In the genomic region with DNA sequence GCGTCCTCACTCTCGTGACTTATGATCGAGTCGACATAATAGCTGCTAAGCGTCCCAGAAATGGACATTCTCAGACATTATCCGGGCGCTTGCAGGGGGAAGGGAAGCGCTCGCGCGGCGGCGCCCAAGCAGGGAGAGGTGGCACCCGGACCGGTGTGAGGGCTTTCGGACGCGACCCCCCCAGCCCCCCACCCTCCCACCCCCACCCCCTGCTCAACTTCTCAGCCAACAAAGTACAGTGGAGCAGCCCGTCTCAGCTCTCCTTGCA, we compare ENCODE assay signal across 8 cellular contexts. TPM values are rescaled to one million over a fixed set of nuclear protein-coding genes. Genes with fewer than 3 reads are reported as not detected.
DNase-seq lines count a peak whose midpoint lies in the region; ATAC-seq and TF ChIP-seq lines count a peak whose summit lies in the region.

A gene (minus strand): TSS at position 157 of the 268 bp plus-strand sequence. CDS start 89 bp downstream, at position 68.

- H3K4me1 Mint-ChIP-seq in nephron progenitor cell = peaks cover 72% of the 10 kb centered on the region

- H3K79me2 ChIP-seq in Karpas-422 (ENCODE audit: low read length) = no peaks in the 10 kb centered on the region

- H3K36me3 Mint-ChIP-seq in nephron progenitor cell (ENCODE audit: low read depth) = peaks cover 56% of the 10 kb centered on the region

- H3K27me3 Mint-ChIP-seq in nephron progenitor cell (ENCODE audit: low read depth, poor library complexity) = peaks cover 20% of the 10 kb centered on the region

- no peaks in the 10 kb centered on the region for H3K9me2 ChIP-seq in Karpas-422 (replicated peaks; ENCODE audit: insufficient read depth, low read length)

- no peaks in the 10 kb centered on the region for H3K9me3 ChIP-seq in BLaER1
- no peaks in the 10 kb centered on the region for H3K9me3 ChIP-seq in Karpas-422 (ENCODE audit: low read length)

- peak within 1 kb of the TSS; percentile 78; the same call in 1 of the 2 replicates for H2AFZ ChIP-seq in Karpas-422 (ENCODE audit: low read length)

- H3K4me2 ChIP-seq in BLaER1 (peak within 1 kb of the TSS; percentile 46), Karpas-422 (ENCODE audit: low read depth, low read length, poor library complexity, severe bottlenecking) (peak within 1 kb of the TSS; percentile 60)

- DNase-seq in Karpas-422 = no peak
- DNase-seq in coronary artery (ENCODE audit: low spot score) = no peak
- DNase-seq in nephron progenitor cell = no peak
- DNase-seq in activated gamma-delta T cell (lab: John Stamatoyannopoulos, UW) = no peak
- no peak for DNase-seq in A172 (ENCODE audit: low spot score)
- no peak for DNase-seq in effector CD4-positive, alpha-beta T cell

- H3K4me1 ChIP-seq in BLaER1 (peaks cover 11% of the 10 kb centered on the region; the same call in 1 of the 2 replicates), Karpas-422 (ENCODE audit: low read length) (peaks cover 11% of the 10 kb centered on the region)

- H3K27me3 ChIP-seq in BLaER1 (peaks cover 100% of the 10 kb centered on the region), Karpas-422 (ENCODE audit: low read length) (no peaks in the 10 kb centered on the region)

- H4K20me1 ChIP-seq in BLaER1 (peaks cover 99% of the 10 kb centered on the region), Karpas-422 (ENCODE audit: insufficient read depth, low read depth, low read length) (no peaks in the 10 kb centered on the region)

- peak within 1 kb of the TSS; percentile 32 for H3K4me3 ChIP-seq in BLaER1
- peak within 1 kb of the TSS; percentile 59; the same call in 1 of the 2 replicates for H3K4me3 ChIP-seq in Karpas-422 (ENCODE audit: low read length)
- H3K4me3 ChIP-seq in coronary artery = peak within 1 kb of the TSS; percentile 57

- no peak within 1 kb of the TSS for H3K27ac ChIP-seq in BLaER1
- no peak within 1 kb of the TSS for H3K27ac ChIP-seq in Karpas-422 (ENCODE audit: low read length)
- H3K27ac ChIP-seq in coronary artery = no peak within 1 kb of the TSS

- no peak for ATAC-seq in GM21447 (IDR thresholded peaks at IDR 0.05; ENCODE audit: unreplicated experiment)

- no peaks in the 10 kb centered on the region for H3K36me3 ChIP-seq in BLaER1
- no peaks in the 10 kb centered on the region for H3K36me3 ChIP-seq in Karpas-422 (ENCODE audit: insufficient read depth, low read length)

- H3K4me3 Mint-ChIP-seq in nephron progenitor cell = peak within 1 kb of the TSS; percentile 99

- H3K27ac Mint-ChIP-seq in nephron progenitor cell = peak within 1 kb of the TSS; percentile 99

- no peak for TF ChIP-seq CTCF in coronary artery (IDR thresholded peaks at IDR 0.05)
- TF ChIP-seq CTCF in nephron progenitor cell (IDR thresholded peaks at IDR 0.05) = no peak

- no peak within 1 kb of the TSS for H3K9ac ChIP-seq in BLaER1
- H3K9ac ChIP-seq in Karpas-422 (ENCODE audit: low read length) = peak within 1 kb of the TSS; percentile 47

- no peaks in the 10 kb centered on the region for H3K9me3 Mint-ChIP-seq in nephron progenitor cell

RNA-seq across cellular contexts. Expression of the gene that starts here (rescaled TPM):
- total RNA-seq in Karpas-422 (2014; rRNA removed; shearing (Covaris generic); ENCODE audit: low replicate concordance) = 0.82 and 3.1 TPM in 2 replicates
- total RNA-seq in A172 (2014; rRNA removed; shearing (Covaris generic)) = 6.2 and 8.3 TPM in 2 replicates
